ENCODE assay signal across 1 cellular context in genomic region chr12:57590892-57591566, GRCh38.
A peak's percentile ranks its signal among the peaks of the same experiment; 100 is the strongest.
TF ChIP-seq lines count a peak whose summit lies in the region.

Gene PIP4K2C (plus strand): TSS chr12:57591192. CDS start chr12:57591290, 98 bp downstream.

TF ChIP-seq in HepG2, 621 proteins besides CTCF, POLR2A, EP300 and RAD21 (continued from another document and continues in another):
- no peak for TF ChIP-seq ZZZ3 (CRISPR knock-in tag; IDR thresholded peaks at IDR 0.05; ENCODE audit: borderline replicate concordance)
- TF ChIP-seq SRSF4 (IDR thresholded peaks at IDR 0.05; ENCODE audit: low read depth, low read length, poor library complexity, severe bottlenecking), result no peak
- no peak for TF ChIP-seq ZFP62 (CRISPR knock-in tag; IDR thresholded peaks at IDR 0.05)
- no peak for TF ChIP-seq REL (CRISPR knock-in tag; conservative IDR thresholded peaks at IDR 0.05)
- no peak for TF ChIP-seq CEBPG (CRISPR knock-in tag; IDR thresholded peaks at IDR 0.05)
- 0 out of 2 replicates have a peak, but pooled peaks have one; percentile 37 for TF ChIP-seq ZNF414 (CRISPR knock-in tag; IDR thresholded peaks at IDR 0.05)
- TF ChIP-seq ZBTB14 (CRISPR knock-in tag; IDR thresholded peaks at IDR 0.05), result no peak
- TF ChIP-seq TSC22D2 (CRISPR knock-in tag; IDR thresholded peaks at IDR 0.05; ENCODE audit: borderline replicate concordance), result no peak
- TF ChIP-seq ZNF512B (CRISPR knock-in tag; IDR thresholded peaks at IDR 0.05; ENCODE audit: borderline replicate concordance), result no peak
- no peak for TF ChIP-seq FOXO4 (CRISPR knock-in tag; conservative IDR thresholded peaks at IDR 0.05)
- TF ChIP-seq TERF1 (CRISPR knock-in tag; IDR thresholded peaks at IDR 0.05), result no peak
- no peak for TF ChIP-seq ZNF781 (CRISPR knock-in tag; IDR thresholded peaks at IDR 0.05; ENCODE audit: borderline replicate concordance, not compliant biosample characterization)
- no peak for TF ChIP-seq TP53 (CRISPR knock-in tag; conservative IDR thresholded peaks at IDR 0.05)
- no peak for TF ChIP-seq CHD4 (IDR thresholded peaks at IDR 0.05; ENCODE audit: borderline replicate concordance, low read length)
- TF ChIP-seq ELK4 (CRISPR knock-in tag; IDR thresholded peaks at IDR 0.05; ENCODE audit: borderline replicate concordance), result no peak
- TF ChIP-seq AFF4 (CRISPR knock-in tag; IDR thresholded peaks at IDR 0.05), result no peak
- TF ChIP-seq BRF2 (CRISPR knock-in tag; IDR thresholded peaks at IDR 0.05), result no peak
- TF ChIP-seq MED8 (CRISPR knock-in tag; IDR thresholded peaks at IDR 0.05; ENCODE audit: insufficient replicate concordance), result peak; percentile 65
- no peak for TF ChIP-seq GLMP (CRISPR knock-in tag; IDR thresholded peaks at IDR 0.05; ENCODE audit: borderline replicate concordance)
- no peak for TF ChIP-seq ZFP36L1 (CRISPR knock-in tag; IDR thresholded peaks at IDR 0.05)
- TF ChIP-seq ETV6 (CRISPR knock-in tag; conservative IDR thresholded peaks at IDR 0.05), result peak; percentile 22; the same call in 1 of the 2 replicates
- no peak for TF ChIP-seq ZNF709 (CRISPR knock-in tag; IDR thresholded peaks at IDR 0.05)
- TF ChIP-seq SYNCRIP (IDR thresholded peaks at IDR 0.05; ENCODE audit: insufficient read depth, low read depth, low read length), result no peak
- TF ChIP-seq GTF3A (CRISPR knock-in tag; conservative IDR thresholded peaks at IDR 0.05), result no peak
- TF ChIP-seq ZBTB7A (CRISPR knock-in tag; IDR thresholded peaks at IDR 0.05), result no peak
- TF ChIP-seq CREB3 (CRISPR knock-in tag; IDR thresholded peaks at IDR 0.05), result no peak
- TF ChIP-seq SAP130 (CRISPR knock-in tag; IDR thresholded peaks at IDR 0.05; ENCODE audit: low read depth), result peak; percentile 96
- TF ChIP-seq ZSCAN25 (CRISPR knock-in tag; IDR thresholded peaks at IDR 0.05), result no peak
- no peak for TF ChIP-seq SP5 (CRISPR knock-in tag; IDR thresholded peaks at IDR 0.05; ENCODE audit: borderline replicate concordance, low read depth)
- TF ChIP-seq ZNF10 (CRISPR knock-in tag; IDR thresholded peaks at IDR 0.05; ENCODE audit: borderline replicate concordance, low read depth), result no peak
- TF ChIP-seq SP2 (CRISPR knock-in tag; IDR thresholded peaks at IDR 0.05), result no peak
- 0 out of 2 replicates have a peak, but pooled peaks have one; percentile 66 for TF ChIP-seq SNAI1 (CRISPR knock-in tag; IDR thresholded peaks at IDR 0.05; ENCODE audit: borderline replicate concordance)
- no peak for TF ChIP-seq ZNF530 (CRISPR knock-in tag; IDR thresholded peaks at IDR 0.05; ENCODE audit: low read depth)
- TF ChIP-seq REPIN1 (CRISPR knock-in tag; IDR thresholded peaks at IDR 0.05; ENCODE audit: borderline replicate concordance, low read depth), result no peak
- no peak for TF ChIP-seq SNAPC2 (CRISPR knock-in tag; IDR thresholded peaks at IDR 0.05)
- no peak for TF ChIP-seq THAP7 (CRISPR knock-in tag; IDR thresholded peaks at IDR 0.05)
- TF ChIP-seq NFE2L1 (CRISPR knock-in tag; IDR thresholded peaks at IDR 0.05; ENCODE audit: borderline replicate concordance), result no peak
- TF ChIP-seq FOSL1 (CRISPR knock-in tag; IDR thresholded peaks at IDR 0.05; ENCODE audit: borderline replicate concordance), result no peak
- no peak for TF ChIP-seq ZFP1 (CRISPR knock-in tag; IDR thresholded peaks at IDR 0.05)
- TF ChIP-seq ZNF652 (CRISPR knock-in tag; IDR thresholded peaks at IDR 0.05; ENCODE audit: borderline replicate concordance, low read depth), result no peak
- no peak for TF ChIP-seq SMAD1 (CRISPR knock-in tag; IDR thresholded peaks at IDR 0.05; ENCODE audit: borderline replicate concordance, low read depth)
- peak; percentile 51; the same call in 1 of the 2 replicates for TF ChIP-seq ZMAT3 (CRISPR knock-in tag; conservative IDR thresholded peaks at IDR 0.05)
- TF ChIP-seq ARNT (IDR thresholded peaks at IDR 0.05), result no peak
- no peak for TF ChIP-seq ZSCAN22 (CRISPR knock-in tag; IDR thresholded peaks at IDR 0.05)
- TF ChIP-seq RORA (CRISPR knock-in tag; IDR thresholded peaks at IDR 0.05), result no peak
- TF ChIP-seq PBX2 (CRISPR knock-in tag; IDR thresholded peaks at IDR 0.05), result no peak
- peak; percentile 91 for TF ChIP-seq GABPB1 (CRISPR knock-in tag; IDR thresholded peaks at IDR 0.05)
- TF ChIP-seq ZNF3 (CRISPR knock-in tag; IDR thresholded peaks at IDR 0.05), result no peak
- TF ChIP-seq ZNF274 (CRISPR knock-in tag; IDR thresholded peaks at IDR 0.05), result no peak; the same call in 1 of the 2 replicates
- TF ChIP-seq ZNF83 (CRISPR knock-in tag; IDR thresholded peaks at IDR 0.05; ENCODE audit: borderline replicate concordance), result no peak
- peak; percentile 50 for TF ChIP-seq ZNF331 (CRISPR knock-in tag; IDR thresholded peaks at IDR 0.05)
